15 cellular contexts compared by ENCODE assay signal in genomic region chr11:130534525-130534924, GRCh38.
"Had no signal": no experiment of that assay in that cellular context is flagged by ENCODE, and none has a peak within 500 bp of the region (broad histone marks: within the 10 kb centered on the region; RNA-seq: fewer than 3 reads in every experiment).

No MANE protein-coding gene starts in this region.

- DNase-seq: effector memory CD8-positive, alpha-beta T cell; gastrocnemius medialis; glutamatergic neuron; immature natural killer cell; left colon; mesendoderm; naive B cell; posterior cingulate gyrus; right cardiac atrium; small intestine; stimulated activated CD4-positive, alpha-beta T cell treated with anti-CD3 and anti-CD28 coated beads, Interleukin-12 subunit alpha, Interleukin-12 subunit beta, amount 100 ng/mL, for 4 hours; stimulated activated CD4-positive, alpha-beta T cell treated with anti-CD3 and anti-CD28 coated beads, Interleukin-2, amount 100 ng/mL, for 48 hours; stimulated activated naive CD4-positive, alpha-beta T cell treated with Interleukin-2 at 50 U/mL for 16 hours had no signal

- H3K27ac ChIP-seq: epithelial cell of prostate, esophagus muscularis mucosa, gastrocnemius medialis had no signal
